ENCODE assay signal across 14 cellular contexts in genomic region chr4:10656988-10657387, GRCh38. TPM values are rescaled to one million over a fixed set of nuclear protein-coding genes. Genes with fewer than 3 reads are reported as not detected.
DNase-seq lines count a peak whose midpoint lies in the region; ATAC-seq and TF ChIP-seq lines count a peak whose summit lies in the region.
"Had no signal": no experiment of that assay in that cellular context is flagged by ENCODE, and none has a peak within 500 bp of the region (broad histone marks: within the 10 kb centered on the region; RNA-seq: fewer than 3 reads in every experiment).

No MANE protein-coding gene starts in this region.

- H3K27me3 ChIP-seq in foreskin keratinocyte, result peaks cover 15% of the 10 kb centered on the region
- H3K27me3 ChIP-seq in smooth muscle cell (ENCODE audit: low read depth), result no peaks in the 10 kb centered on the region

- no peaks in the 10 kb centered on the region for H4K20me1 ChIP-seq in smooth muscle cell (ENCODE audit: low read depth)

- H3K4me3 Mint-ChIP-seq in activated naive CD4-positive, alpha-beta T cell treated with anti-CD3 and anti-CD28 coated beads, Interleukin-2, amount 50 U/mL, for 24 hours, result peak overlapping the region; percentile 60
- H3K4me3 Mint-ChIP-seq in T-cell, result peak overlapping the region; percentile 17 to 54 (median 22)

- H3K27me3 Mint-ChIP-seq in activated naive CD4-positive, alpha-beta T cell treated with anti-CD3 and anti-CD28 coated beads, Interleukin-2, amount 50 U/mL, for 24 hours, result no peaks in the 10 kb centered on the region
- no peaks in the 10 kb centered on the region for H3K27me3 Mint-ChIP-seq in T-cell

- CTCF ChIA-PET in T-cell (lab: Charles Lee), result no interaction called here

- no peak overlapping the region for H3K9ac ChIP-seq in smooth muscle cell (ENCODE audit: low read depth)

- no peak for DNase-seq in activated naive CD4-positive, alpha-beta T cell treated with anti-CD3 and anti-CD28 coated beads, Interleukin-2, amount 50 U/mL, for 16 hours
- no peak for DNase-seq in T-cell
- DNase-seq in foreskin keratinocyte, result peak; percentile 50 to 79
- DNase-seq in smooth muscle cell (lab: John Stamatoyannopoulos, UW; ENCODE audit: unreplicated experiment), result no peak
- DNase-seq: activated CD4-positive, alpha-beta memory T cell treated with anti-CD3 and anti-CD28 coated beads, Interleukin-2, amount 10 ng/mL, durations not matched to agents 7 days and 5 days; DMS79 treated with DMSO at 0.1 percent for 48 hours; NCI-H187; occipital lobe; stimulated activated CD4-positive, alpha-beta T cell treated with anti-CD3 and anti-CD28 coated beads, Interleukin-15, amount 100 ng/mL, for 24 hours; stimulated activated CD8-positive, alpha-beta memory T cell treated with anti-CD3 and anti-CD28 coated beads, Interleukin-4, amount 100 ng/mL, for 48 hours had no signal

- 29% methylated on average over 2 of the region's 2 CpGs for WGBS in smooth muscle cell (ENCODE audit: low lambda C conversion rate)

- no peak overlapping the region for H3K27ac ChIP-seq in foreskin keratinocyte
- H3K27ac ChIP-seq in smooth muscle cell (ENCODE audit: low read depth), result peak overlapping the region; percentile 18

- ATAC-seq in T-cell (replicated peaks in 1 of 4) (no peak), foreskin keratinocyte (peak; percentile 74), GM18858 (IDR thresholded peaks at IDR 0.05; ENCODE audit: unreplicated experiment) (no peak), GM19351 (IDR thresholded peaks at IDR 0.05; ENCODE audit: unreplicated experiment) (no peak), GM19395 (IDR thresholded peaks at IDR 0.05; ENCODE audit: unreplicated experiment) (no peak)

- H3F3A ChIP-seq in smooth muscle cell (ENCODE audit: low read depth), result no peaks in the 10 kb centered on the region

- H3K4me2 ChIP-seq in smooth muscle cell, result peak overlapping the region; percentile 33

- H3K27ac Mint-ChIP-seq in activated naive CD4-positive, alpha-beta T cell treated with anti-CD3 and anti-CD28 coated beads, Interleukin-2, amount 50 U/mL, for 24 hours, result no peak overlapping the region
- peak overlapping the region; percentile 36 to 64 for H3K27ac Mint-ChIP-seq in T-cell

- no peaks in the 10 kb centered on the region for H3K9me3 ChIP-seq in smooth muscle cell (replicated peaks; ENCODE audit: low read depth)

- peaks cover 27% of the 10 kb centered on the region for H3K4me1 Mint-ChIP-seq in activated naive CD4-positive, alpha-beta T cell treated with anti-CD3 and anti-CD28 coated beads, Interleukin-2, amount 50 U/mL, for 24 hours
- peaks cover 16 to 22% (median 19%) of the 10 kb centered on the region in 3 donors for H3K4me1 Mint-ChIP-seq in T-cell

- no peaks in the 10 kb centered on the region for H3K9me3 Mint-ChIP-seq in activated naive CD4-positive, alpha-beta T cell treated with anti-CD3 and anti-CD28 coated beads, Interleukin-2, amount 50 U/mL, for 24 hours
- no peaks in the 10 kb centered on the region for H3K9me3 Mint-ChIP-seq in T-cell
- H3K9me3 Mint-ChIP-seq: activated CD4-positive, alpha-beta memory T cell treated with anti-CD3 and anti-CD28 coated beads, Interleukin-2, amount 10 ng/mL, durations not matched to agents 7 days and 5 days had no signal

- no peaks in the 10 kb centered on the region for H3K36me3 ChIP-seq in smooth muscle cell (ENCODE audit: low read depth)

- POLR2A ChIA-PET in T-cell (lab: Charles Lee), result no interaction called here

- no peaks in the 10 kb centered on the region for H3K79me2 ChIP-seq in smooth muscle cell (ENCODE audit: low read depth)

- H3K4me3 ChIP-seq in smooth muscle cell, result peak overlapping the region; percentile 12

- TF ChIP-seq CTCF in foreskin keratinocyte (conservative IDR thresholded peaks at IDR 0.05), result no peak
- TF ChIP-seq CTCF in smooth muscle cell (IDR thresholded peaks at IDR 0.05; ENCODE audit: borderline replicate concordance, insufficient read depth, poor library complexity, severe bottlenecking), result no peak

- H3K4me1 ChIP-seq in foreskin keratinocyte, result peaks cover 10% of the 10 kb centered on the region
- no peaks in the 10 kb centered on the region for H3K4me1 ChIP-seq in smooth muscle cell (ENCODE audit: low read depth)

- no peaks in the 10 kb centered on the region for H3K36me3 Mint-ChIP-seq in activated naive CD4-positive, alpha-beta T cell treated with anti-CD3 and anti-CD28 coated beads, Interleukin-2, amount 50 U/mL, for 24 hours
- H3K36me3 Mint-ChIP-seq in T-cell, result no peaks in the 10 kb centered on the region

- H2AFZ ChIP-seq in smooth muscle cell (ENCODE audit: low read depth), result peak overlapping the region; percentile 35

RNA-seq across cellular contexts. Expression of gene CLNK, which starts 27.6 kb away (rescaled TPM):
- total RNA-seq in T-cell, result under 1 TPM; 0.07 to 0.39 (median 0.20) TPM
- not detected in 2 replicates for total RNA-seq in foreskin keratinocyte
- not detected in 2 replicates for polyA plus RNA-seq in foreskin keratinocyte
- not detected in 2 replicates for total RNA-seq in smooth muscle cell
- not detected in 2 replicates for polyA plus RNA-seq in smooth muscle cell
- total RNA-seq: occipital lobe had no signal

Comparison
In these comparisons a context has a peak if more than half of its experiments do, and no peak if none do; other contexts are left out.
1. DNase-seq: peak in foreskin keratinocyte (2 of 2); none in activated naive CD4-positive, alpha-beta T cell treated with anti-CD3 and anti-CD28 coated beads, Interleukin-2, amount 50 U/mL, for 16 hours (single experiment), T-cell (0 of 34) and smooth muscle cell (single experiment).